ENCODE assay signal across 19 cellular contexts in genomic region chr6:48757661-48758060, GRCh38.
"Had no signal": no experiment of that assay in that cellular context is flagged by ENCODE, and none has a peak within 500 bp of the region (broad histone marks: within the 10 kb centered on the region; RNA-seq: fewer than 3 reads in every experiment).

No MANE protein-coding gene starts in this region.

- ATAC-seq: activated naive CD4-positive, alpha-beta T cell treated with anti-CD3 and anti-CD28 coated beads, Interleukin-2, amount 50 U/mL, for 72 hours; activated T-cell treated with anti-CD3 and anti-CD28 coated beads, Interleukin-2, amount 50 U/mL, for 4 hours; gastroesophageal sphincter; mucosa of descending colon; naive thymus-derived CD4-positive, alpha-beta T cell; stimulated activated effector memory CD8-positive, alpha-beta T cell treated with anti-CD3 and anti-CD28 coated beads, Interleukin-12 subunit alpha, Interleukin-12 subunit beta, amount 100 ng/mL, for 72 hours; T-helper 17 cell; WTC11 had no signal

- H3K36me3 ChIP-seq: gastroesophageal sphincter, left ventricle myocardium inferior, ovary, sigmoid colon had no signal

- H3K4me3 ChIP-seq: gastroesophageal sphincter, left ventricle myocardium inferior, mucosa of descending colon, ovary, sigmoid colon had no signal

- H3K27me3 ChIP-seq: gastroesophageal sphincter, ovary, sigmoid colon had no signal

- H3K4me1 ChIP-seq: gastroesophageal sphincter, left ventricle myocardium inferior, sigmoid colon had no signal

- DNase-seq: activated CD4-positive, alpha-beta memory T cell treated with anti-CD3 and anti-CD28 coated beads, Interleukin-2, amount 10 ng/mL, durations not matched to agents 7 days and 5 days; activated CD4-positive, alpha-beta T cell treated with anti-CD3 and anti-CD28 coated beads for 4 hours; activated effector memory CD4-positive, alpha-beta T cell treated with anti-CD3 and anti-CD28 coated beads, Interleukin-2, amount 50 U/mL, for 16 hours; activated T-cell treated with anti-CD3 and anti-CD28 coated beads, Interleukin-2, amount 50 U/mL, for 4 hours; cortex of kidney; effector memory CD4-positive, alpha-beta T cell; kidney; left ventricle myocardium inferior; mucosa of descending colon; naive thymus-derived CD4-positive, alpha-beta T cell; ovary; sigmoid colon; stimulated activated CD4-positive, alpha-beta T cell treated with anti-CD3 and anti-CD28 coated beads, Interleukin-12 subunit alpha, Interleukin-12 subunit beta, amount 100 ng/mL, for 4 hours; stimulated activated CD4-positive, alpha-beta T cell treated with anti-CD3 and anti-CD28 coated beads, Interleukin-2, amount 100 ng/mL, for 24 hours; T-helper 17 cell had no signal

- H3K9me3 ChIP-seq: mucosa of descending colon, ovary, sigmoid colon had no signal

- FAIRE-seq: kidney had no signal

- H3K27ac ChIP-seq: gastroesophageal sphincter, left ventricle myocardium inferior, ovary, sigmoid colon had no signal
